In genomic region chr1:229651546-229651945, GRCh38 we compare ENCODE assay signal across 28 cellular contexts.
"Had no signal": no experiment of that assay in that cellular context is flagged by ENCODE, and none has a peak within 500 bp of the region (broad histone marks: within the 10 kb centered on the region; RNA-seq: fewer than 3 reads in every experiment).

No MANE protein-coding gene starts in this region.

- H3K9me3 ChIP-seq: ovary, psoas muscle, right lobe of liver, sigmoid colon, spleen, suprapubic skin, testis, tibial artery, transverse colon, upper lobe of right lung, uterus had no signal

- ATAC-seq: natural killer cell; psoas muscle; right cardiac atrium; right lobe of liver; stimulated activated memory B cell treated with anti-CD40 and anti-IgM and Interleukin-4, amounts not matched to agents 10 μg/mL and 1 μg/mL and 100 μg/mL, for 72 hours; stimulated activated naive CD8-positive, alpha-beta T cell treated with anti-CD3 and anti-CD28 coated beads, Interleukin-15, amount 100 ng/mL, for 72 hours; stimulated activated naive CD8-positive, alpha-beta T cell treated with anti-CD3 and anti-CD28 coated beads, Interleukin-15, Interleukin-2, amounts not matched to agents 100 U/mL and 50 U/mL, for 24 hours; upper lobe of right lung had no signal

- H3K4me1 ChIP-seq: neural progenitor cell, parathyroid adenoma, psoas muscle, right lobe of liver, sigmoid colon, spleen, suprapubic skin, testis, tibial artery, transverse colon, upper lobe of right lung, uterus had no signal

- H3K36me3 ChIP-seq: ovary, uterus had no signal

- H3K4me3 ChIP-seq: neural progenitor cell, ovary, psoas muscle, right lobe of liver, sigmoid colon, smooth muscle cell, spleen, suprapubic skin, testis, tibial artery, transverse colon, upper lobe of right lung, uterus had no signal

- DNase-seq: natural killer cell; occipital lobe; ovary; posterior cingulate gyrus; psoas muscle; right cardiac atrium; right lobe of liver; sigmoid colon; spleen; stimulated activated CD4-positive, alpha-beta T cell treated with anti-CD3 and anti-CD28 coated beads, Interleukin-12 subunit alpha, Interleukin-12 subunit beta, amount 100 ng/mL, for 4 hours; stimulated activated CD4-positive, alpha-beta T cell treated with anti-CD3 and anti-CD28 coated beads, Interleukin-1b, Interleukin-23, amount 100 ng/mL, for 48 hours; stimulated activated CD4-positive, alpha-beta T cell treated with anti-CD3 and anti-CD28 coated beads, Interleukin-4, amount 100 ng/mL, for 1 hour; stimulated activated CD4-positive, alpha-beta T cell treated with anti-CD3 and anti-CD28 coated beads, Interleukin-4, amount 100 ng/mL, for 4 hours; stimulated activated CD8-positive, alpha-beta memory T cell treated with anti-CD3 and anti-CD28 coated beads, Interleukin-4, amount 100 ng/mL, for 48 hours; stimulated activated naive CD4-positive, alpha-beta T cell; stimulated activated naive CD8-positive, alpha-beta T cell treated with anti-CD3 and anti-CD28 coated beads, Interleukin-15, amount 100 ng/mL, for 72 hours; stimulated activated naive CD8-positive, alpha-beta T cell treated with anti-CD3 and anti-CD28 coated beads, Interleukin-15, Interleukin-2, amounts not matched to agents 100 U/mL and 50 U/mL, for 24 hours; substantia nigra; testis; tibial artery; transverse colon; upper lobe of right lung; uterus had no signal
